Comparison of ENCODE assay signal across 21 cellular contexts in the genomic region with DNA sequence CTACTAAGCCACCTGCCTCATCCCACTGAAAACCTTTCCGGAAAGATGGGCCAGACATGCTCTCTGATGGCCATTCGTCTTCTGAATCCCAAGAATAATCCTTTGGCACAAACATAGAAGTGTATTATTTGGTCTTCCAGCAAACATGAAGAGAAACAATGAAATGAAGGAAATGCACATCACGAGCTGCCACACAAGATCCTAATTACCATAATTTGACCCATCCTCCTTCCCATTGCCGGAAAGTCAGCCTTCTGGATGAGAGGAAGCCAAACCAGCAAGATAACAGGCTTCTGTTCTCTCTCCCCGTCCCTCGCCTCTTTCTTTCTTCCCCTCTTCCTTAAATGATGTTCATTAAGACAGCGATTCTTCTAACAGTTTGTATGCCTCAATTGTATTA.
A peak's percentile ranks its signal among the peaks of the same experiment; 100 is the strongest.
DNase-seq lines count a peak whose midpoint lies in the region; ATAC-seq and FAIRE-seq lines count a peak whose summit lies in the region.
"Had no signal": no experiment of that assay in that cellular context is flagged by ENCODE, and none has a peak within 500 bp of the region (broad histone marks: within the 10 kb centered on the region; RNA-seq: fewer than 3 reads in every experiment).

No MANE protein-coding gene starts in this region.

- DNase-seq in frontal cortex (ENCODE audit: low spot score in 2 of 2) (peak; percentile 6 to 9), middle frontal gyrus (ENCODE audit: extremely low spot score, low spot score) (peak; percentile 72), substantia nigra (lab: John Stamatoyannopoulos, UW) (peak in 30 of 49 donors; percentile 4 to 64 (median 18)), NCI-H1930 (lab: John Stamatoyannopoulos, UW) (no peak), NCI-H69 (lab: John Stamatoyannopoulos, UW) (no peak)
- DNase-seq: CD8-positive, alpha-beta memory T cell; HFFc6; Kasumi-1; MM.1S; NCI-H1092; NCI-H1436 treated with DMSO at 0.1 percent for 48 hours; NCI-H2081 treated with DMSO at 0.1 percent for 48 hours; NCI-H748 treated with DMSO at 0.1 percent for 48 hours; NK-92 treated with Interleukin-12 subunit alpha and Interleukin-12 subunit beta, amount 100 ng/mL, for 24 hours; Peyer's patch; SHP77 had no signal

- ATAC-seq in HG03280 (IDR thresholded peaks at IDR 0.05; ENCODE audit: unreplicated experiment) = no peak

- H3K27ac ChIP-seq in angular gyrus (ENCODE audit: low read depth, low read length) (peak overlapping the region; percentile 15), substantia nigra (ENCODE audit: low read depth, low read length, poor library complexity, severe bottlenecking) (peak overlapping the region; percentile 74)
- H3K27ac ChIP-seq: Peyer's patch had no signal

- peak; percentile 10 for FAIRE-seq in frontal cortex (lab: Jason Lieb, UNC)
- FAIRE-seq: D721Med, H54, HTR-8/SVneo had no signal

Comparison
In these comparisons a context has a peak if more than half of its experiments do, and no peak if none do; other contexts are left out.
1. DNase-seq: peak in frontal cortex (2 of 2), middle frontal gyrus (single experiment) and substantia nigra (30 of 49); none in NCI-H1930 (0 of 2) and NCI-H69 (single experiment).